1 cellular context compared by ENCODE assay signal in genomic region chr1:160400646-160401486, GRCh38.
TF ChIP-seq lines count a peak whose summit lies in the region.

No MANE protein-coding gene starts in this region.

TF ChIP-seq in H1, 55 proteins besides CTCF, POLR2A, EP300 and RAD21:
- TF ChIP-seq ASH2L (IDR thresholded peaks at IDR 0.05; ENCODE audit: low read length): peak; percentile 79
- TF ChIP-seq ZNF274 (IDR thresholded peaks at IDR 0.05; ENCODE audit: borderline replicate concordance, extremely low read depth, low read length): no peak
- TF ChIP-seq POLR2AphosphoS5 (IDR thresholded peaks at IDR 0.05; ENCODE audit: low read depth, low read length): peak; percentile 47; the same call in 1 of the 2 replicates
- TF ChIP-seq TAF1 (IDR thresholded peaks at IDR 0.05; ENCODE audit: low read depth, low read length): peak; percentile 39; the same call in 1 of the 2 replicates
- no peak for TF ChIP-seq TEAD4 (IDR thresholded peaks at IDR 0.05; ENCODE audit: low read depth, low read length)
- 0 out of 2 replicates have a peak, but pooled peaks have one; percentile 32 for TF ChIP-seq RBBP5 (IDR thresholded peaks at IDR 0.05; ENCODE audit: borderline replicate concordance, low read depth, low read length)
- peak in 1 of 2 experiments; percentile 17; a peak in 1 of 4 replicates for TF ChIP-seq SIN3A (conservative IDR thresholded peaks at IDR 0.05 in 1 of 2, IDR thresholded peaks at IDR 0.05 in 1 of 2; ENCODE audit: low read depth in 1 of 2, low read length in 2 of 2)
- TF ChIP-seq TAF7 (optimal IDR thresholded peaks at IDR 0.05; ENCODE audit: borderline replicate concordance, low read depth, low read length): peak; percentile 9
- TF ChIP-seq KDM1A (IDR thresholded peaks at IDR 0.05; ENCODE audit: borderline replicate concordance, low read length): peak; percentile 38; the same call in 1 of the 2 replicates
- TF ChIP-seq PHF8 (conservative IDR thresholded peaks at IDR 0.05; ENCODE audit: low read depth, low read length): peak; percentile 60
